ENCODE assay signal across 8 cellular contexts in genomic region chr19:42028304-42029216, GRCh38.
DNase-seq lines count a peak whose midpoint lies in the region; ATAC-seq and TF ChIP-seq lines count a peak whose summit lies in the region.

No MANE protein-coding gene starts in this region.

- DNase-seq in NCI-H2227 (lab: John Stamatoyannopoulos, UW; ENCODE audit: unreplicated experiment) (peak; percentile 69), brain microvascular endothelial cell (no peak), retina (peak; percentile 30), foreskin melanocyte (no peak), NCI-H345 treated with DMSO at 0.1 percent for 48 hours (lab: John Stamatoyannopoulos, UW; ENCODE audit: unreplicated experiment) (no peak), NCI-H2196 (lab: John Stamatoyannopoulos, UW; ENCODE audit: unreplicated experiment) (no peak)

- no peak overlapping the region for H3K27ac ChIP-seq in brain microvascular endothelial cell

- no peak for ATAC-seq in HG03442 (IDR thresholded peaks at IDR 0.05; ENCODE audit: unreplicated experiment)

- H3K4me3 ChIP-seq in GM12875 (ENCODE audit: low read depth, low read length) (no peak overlapping the region), brain microvascular endothelial cell (ENCODE audit: low read depth, low read length) (no peak overlapping the region)

- no peaks in the 10 kb centered on the region for H3K36me3 ChIP-seq in brain microvascular endothelial cell (replicated peaks)

- in situ Hi-C loops in brain microvascular endothelial cell (cut with HindIII; ENCODE audit: low pct_ligation_motif_present, low sequenced_read_pairs) = no loop called here

- H3K27me3 ChIP-seq in brain microvascular endothelial cell (replicated peaks) = no peaks in the 10 kb centered on the region

- TF ChIP-seq CTCF in GM12875 (IDR thresholded peaks at IDR 0.05; ENCODE audit: borderline replicate concordance, insufficient read depth, low read depth, low read length) (peak; percentile 81), brain microvascular endothelial cell (IDR thresholded peaks at IDR 0.05; ENCODE audit: low read depth, low read length, missing control alignments) (peak; percentile 74)

Comparison
In these comparisons a context has a peak if more than half of its experiments do, and no peak if none do; other contexts are left out.
1. DNase-seq: peak in NCI-H2227 (single experiment) and retina (single experiment); none in brain microvascular endothelial cell (single experiment), foreskin melanocyte (single experiment), NCI-H345 treated with DMSO at 0.1 percent for 48 hours (single experiment) and NCI-H2196 (single experiment).